Comparison of ENCODE assay signal across 1 cellular context in genomic region chr14:102570334-102570995, GRCh38.
TF ChIP-seq lines count a peak whose summit lies in the region.

No MANE protein-coding gene starts in this region.

TF ChIP-seq in HepG2, 621 proteins besides CTCF, POLR2A, EP300 and RAD21 (continued from another document):
- peak; percentile 83 for TF ChIP-seq PATZ1 (CRISPR knock-in tag; IDR thresholded peaks at IDR 0.05)
- no peak for TF ChIP-seq CENPT (CRISPR knock-in tag; IDR thresholded peaks at IDR 0.05; ENCODE audit: low read depth)
- 0 out of 2 replicates have a peak, but pooled peaks have one; percentile 43 for TF ChIP-seq ZNF256 (CRISPR knock-in tag; conservative IDR thresholded peaks at IDR 0.05)
- peak; percentile 75 for TF ChIP-seq HNF4G (IDR thresholded peaks at IDR 0.05; ENCODE audit: borderline replicate concordance, low read depth, low read length)
- TF ChIP-seq HNF4G (CRISPR knock-in tag; IDR thresholded peaks at IDR 0.05; ENCODE audit: borderline replicate concordance, low read depth), result no peak
- peak; percentile 26; the same call in 1 of the 2 replicates for TF ChIP-seq DMAP1 (CRISPR knock-in tag; IDR thresholded peaks at IDR 0.05)
- 0 out of 2 replicates have a peak, but pooled peaks have one; percentile 39 for TF ChIP-seq GFI1 (CRISPR knock-in tag; IDR thresholded peaks at IDR 0.05; ENCODE audit: borderline replicate concordance)
- TF ChIP-seq RNF2 (conservative IDR thresholded peaks at IDR 0.05; ENCODE audit: low read depth), result no peak
- TF ChIP-seq NR2F2 (IDR thresholded peaks at IDR 0.05; ENCODE audit: borderline replicate concordance, low read depth), result peak; percentile 68; the same call in 1 of the 2 replicates
- 0 out of 2 replicates have a peak, but pooled peaks have one; percentile 40 for TF ChIP-seq ZMYM3 (CRISPR knock-in tag; IDR thresholded peaks at IDR 0.05)
- peak; percentile 44; the same call in 1 of the 2 replicates for TF ChIP-seq RXRA (CRISPR knock-in tag; IDR thresholded peaks at IDR 0.05)
- peak; percentile 47; the same call in 1 of the 2 replicates for TF ChIP-seq HDAC2 (CRISPR knock-in tag; IDR thresholded peaks at IDR 0.05)
- peak; percentile 62 for TF ChIP-seq PAXIP1 (CRISPR knock-in tag; conservative IDR thresholded peaks at IDR 0.05)
- TF ChIP-seq CEBPG (CRISPR knock-in tag; IDR thresholded peaks at IDR 0.05), result 0 out of 2 replicates have a peak, but pooled peaks have one; percentile 20
- TF ChIP-seq MED1 (CRISPR knock-in tag; IDR thresholded peaks at IDR 0.05), result 0 out of 2 replicates have a peak, but pooled peaks have one; percentile 26
- TF ChIP-seq, protein P1, sequence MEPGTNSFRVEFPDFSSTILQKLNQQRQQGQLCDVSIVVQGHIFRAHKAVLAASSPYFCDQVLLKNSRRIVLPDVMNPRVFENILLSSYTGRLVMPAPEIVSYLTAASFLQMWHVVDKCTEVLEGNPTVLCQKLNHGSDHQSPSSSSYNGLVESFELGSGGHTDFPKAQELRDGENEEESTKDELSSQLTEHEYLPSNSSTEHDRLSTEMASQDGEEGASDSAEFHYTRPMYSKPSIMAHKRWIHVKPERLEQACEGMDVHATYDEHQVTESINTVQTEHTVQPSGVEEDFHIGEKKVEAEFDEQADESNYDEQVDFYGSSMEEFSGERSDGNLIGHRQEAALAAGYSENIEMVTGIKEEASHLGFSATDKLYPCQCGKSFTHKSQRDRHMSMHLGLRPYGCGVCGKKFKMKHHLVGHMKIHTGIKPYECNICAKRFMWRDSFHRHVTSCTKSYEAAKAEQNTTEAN (CRISPR knock-in tag; conservative IDR thresholded peaks at IDR 0.05), result no peak
- TF ChIP-seq ESRRA (CRISPR knock-in tag; IDR thresholded peaks at IDR 0.05; ENCODE audit: low read depth), result peak; percentile 93
- no peak for TF ChIP-seq SOX13 (IDR thresholded peaks at IDR 0.05)
- TF ChIP-seq SOX13 (CRISPR knock-in tag; conservative IDR thresholded peaks at IDR 0.05 in 1 of 2, IDR thresholded peaks at IDR 0.05 in 1 of 2), result peak in 1 of 2 experiments; percentile 67; a peak in 2 of 4 replicates
- TF ChIP-seq GABPA (IDR thresholded peaks at IDR 0.05; ENCODE audit: low read depth, low read length), result no peak
- TF ChIP-seq GABPA (CRISPR knock-in tag; IDR thresholded peaks at IDR 0.05; ENCODE audit: low read depth), result no peak
- no peak for TF ChIP-seq ZNF354B (CRISPR knock-in tag; IDR thresholded peaks at IDR 0.05)
- peak; percentile 22; the same call in 1 of the 2 replicates for TF ChIP-seq CREM (IDR thresholded peaks at IDR 0.05)
- no peak for TF ChIP-seq CREM (CRISPR knock-in tag; IDR thresholded peaks at IDR 0.05)
- TF ChIP-seq SALL1 (CRISPR knock-in tag; IDR thresholded peaks at IDR 0.05), result peak; percentile 48; the same call in 1 of the 2 replicates
- peak; percentile 73 for TF ChIP-seq TEAD3 (CRISPR knock-in tag; optimal IDR thresholded peaks at IDR 0.05; ENCODE audit: borderline replicate concordance)
- peak; percentile 53; the same call in 1 of the 2 replicates for TF ChIP-seq NCOA2 (CRISPR knock-in tag; IDR thresholded peaks at IDR 0.05)
- TF ChIP-seq SOX5 (CRISPR knock-in tag; IDR thresholded peaks at IDR 0.05; ENCODE audit: borderline replicate concordance), result 0 out of 2 replicates have a peak, but pooled peaks have one; percentile 35
- peak; percentile 63 for TF ChIP-seq HOXA3 (CRISPR knock-in tag; IDR thresholded peaks at IDR 0.05)
- TF ChIP-seq KLF13 (CRISPR knock-in tag; IDR thresholded peaks at IDR 0.05), result no peak
- no peak for TF ChIP-seq ZNF572 (CRISPR knock-in tag; IDR thresholded peaks at IDR 0.05)
- TF ChIP-seq KDM6A (CRISPR knock-in tag; IDR thresholded peaks at IDR 0.05; ENCODE audit: low read depth), result peak; percentile 74; the same call in 1 of the 2 replicates
- TF ChIP-seq ZFY (CRISPR knock-in tag; IDR thresholded peaks at IDR 0.05), result peak; percentile 44
- no peak for TF ChIP-seq MEF2D (CRISPR knock-in tag; IDR thresholded peaks at IDR 0.05)
- 0 out of 2 replicates have a peak, but pooled peaks have one; percentile 28 for TF ChIP-seq ZNF777 (CRISPR knock-in tag; IDR thresholded peaks at IDR 0.05)
- peak; percentile 53; the same call in 1 of the 2 replicates for TF ChIP-seq THRA (CRISPR knock-in tag; IDR thresholded peaks at IDR 0.05; ENCODE audit: borderline replicate concordance)
- peak; percentile 34; the same call in 1 of the 2 replicates for TF ChIP-seq PHF8 (CRISPR knock-in tag; IDR thresholded peaks at IDR 0.05)
- peak; percentile 67; the same call in 1 of the 2 replicates for TF ChIP-seq ZBTB7B (CRISPR knock-in tag; IDR thresholded peaks at IDR 0.05)
- TF ChIP-seq MTA1 (CRISPR knock-in tag; IDR thresholded peaks at IDR 0.05; ENCODE audit: borderline replicate concordance), result peak; percentile 49; the same call in 1 of the 2 replicates
- no peak for TF ChIP-seq SOX6 (IDR thresholded peaks at IDR 0.05)
- TF ChIP-seq SOX6 (CRISPR knock-in tag; IDR thresholded peaks at IDR 0.05), result peak; percentile 44
- TF ChIP-seq HNF4A (CRISPR knock-in tag; IDR thresholded peaks at IDR 0.05), result peak; percentile 92
- peak; percentile 78; the same call in 1 of the 2 replicates for TF ChIP-seq NR2F6 (IDR thresholded peaks at IDR 0.05)
- TF ChIP-seq NR2F6 (CRISPR knock-in tag; IDR thresholded peaks at IDR 0.05), result peak; percentile 63; the same call in 1 of the 2 replicates
